Comparison of ENCODE assay signal across 1 cellular context in the genomic region with DNA sequence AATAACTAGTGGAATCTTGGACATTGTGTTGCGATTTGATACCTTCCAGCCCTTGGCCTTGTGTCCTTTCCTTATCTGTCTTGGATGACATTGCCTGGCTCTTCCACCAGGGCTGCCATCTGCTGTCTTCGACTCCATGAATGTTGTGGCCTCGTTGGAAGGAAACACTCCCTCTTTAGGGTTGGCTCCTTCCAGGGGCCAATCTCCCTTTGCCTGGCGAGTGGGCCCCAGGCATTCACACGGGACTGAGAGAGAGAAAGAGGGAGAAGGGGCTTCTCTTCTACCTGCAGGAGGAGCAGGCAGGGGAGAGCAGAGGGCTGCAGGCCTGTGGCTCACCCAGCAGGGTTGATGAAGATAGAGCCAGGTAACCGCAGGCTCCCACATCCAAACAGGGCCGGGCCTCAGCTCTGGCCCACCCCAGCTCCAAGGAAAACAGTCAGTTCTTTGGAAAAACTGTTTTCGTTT.
TF ChIP-seq lines count a peak whose summit lies in the region.

No MANE protein-coding gene starts in this region.

TF ChIP-seq in IMR-90, 13 proteins besides CTCF, POLR2A, EP300 and RAD21 (continued from another document):
- TF ChIP-seq, protein P1, sequence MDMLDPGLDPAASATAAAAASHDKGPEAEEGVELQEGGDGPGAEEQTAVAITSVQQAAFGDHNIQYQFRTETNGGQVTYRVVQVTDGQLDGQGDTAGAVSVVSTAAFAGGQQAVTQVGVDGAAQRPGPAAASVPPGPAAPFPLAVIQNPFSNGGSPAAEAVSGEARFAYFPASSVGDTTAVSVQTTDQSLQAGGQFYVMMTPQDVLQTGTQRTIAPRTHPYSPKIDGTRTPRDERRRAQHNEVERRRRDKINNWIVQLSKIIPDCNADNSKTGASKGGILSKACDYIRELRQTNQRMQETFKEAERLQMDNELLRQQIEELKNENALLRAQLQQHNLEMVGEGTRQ (IDR thresholded peaks at IDR 0.05; ENCODE audit: low read depth, low read length): no peak
- TF ChIP-seq MXI1 (IDR thresholded peaks at IDR 0.05; ENCODE audit: borderline replicate concordance, low read depth, low read length): no peak
- no peak for TF ChIP-seq RFX5 (IDR thresholded peaks at IDR 0.05; ENCODE audit: low read depth, low read length)
- TF ChIP-seq MAFK (IDR thresholded peaks at IDR 0.05; ENCODE audit: low read depth, low read length): no peak
- TF ChIP-seq RCOR1 (IDR thresholded peaks at IDR 0.05; ENCODE audit: insufficient replicate concordance, low read length): no peak
- TF ChIP-seq, protein P2, sequence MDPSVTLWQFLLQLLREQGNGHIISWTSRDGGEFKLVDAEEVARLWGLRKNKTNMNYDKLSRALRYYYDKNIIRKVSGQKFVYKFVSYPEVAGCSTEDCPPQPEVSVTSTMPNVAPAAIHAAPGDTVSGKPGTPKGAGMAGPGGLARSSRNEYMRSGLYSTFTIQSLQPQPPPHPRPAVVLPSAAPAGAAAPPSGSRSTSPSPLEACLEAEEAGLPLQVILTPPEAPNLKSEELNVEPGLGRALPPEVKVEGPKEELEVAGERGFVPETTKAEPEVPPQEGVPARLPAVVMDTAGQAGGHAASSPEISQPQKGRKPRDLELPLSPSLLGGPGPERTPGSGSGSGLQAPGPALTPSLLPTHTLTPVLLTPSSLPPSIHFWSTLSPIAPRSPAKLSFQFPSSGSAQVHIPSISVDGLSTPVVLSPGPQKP (IDR thresholded peaks at IDR 0.05; ENCODE audit: borderline replicate concordance, low read depth, low read length): no peak
- TF ChIP-seq MAZ (IDR thresholded peaks at IDR 0.05; ENCODE audit: borderline replicate concordance, low read depth, low read length): no peak
TF ChIP-seq in IMR-90: peak in this region for 0.
